21 cellular contexts compared by ENCODE assay signal in genomic region chr3:110101361-110101760, GRCh38.
"Had no signal": no experiment of that assay in that cellular context is flagged by ENCODE, and none has a peak within 500 bp of the region (broad histone marks: within the 10 kb centered on the region; RNA-seq: fewer than 3 reads in every experiment).

No MANE protein-coding gene starts in this region.

- DNase-seq: activated CD4-positive, alpha-beta T cell treated with anti-CD3 and anti-CD28 coated beads, Interleukin-2, amount 10 ng/mL, durations not matched to agents 7 days and 5 days; activated CD4-positive, CD25-positive, alpha-beta regulatory T cell treated with anti-CD3 and anti-CD28 coated beads, Interleukin-2, amount 50 U/mL, for 72 hours; activated CD8-positive, alpha-beta memory T cell treated with anti-CD3 and anti-CD28 coated beads, Interleukin-2, amount 10 ng/mL, durations not matched to agents 7 days and 5 days; activated CD8-positive, alpha-beta T cell treated with anti-CD3 and anti-CD28 coated beads for 36 hours; activated effector memory CD4-positive, alpha-beta T cell treated with anti-CD3 and anti-CD28 coated beads, Interleukin-2, amount 50 U/mL, for 16 hours; activated naive CD4-positive, alpha-beta T cell treated with anti-CD3 and anti-CD28 coated beads, Interleukin-2, amount 10 ng/mL, durations not matched to agents 7 days and 5 days; activated naive CD8-positive, alpha-beta T cell treated with anti-CD3 and anti-CD28 coated beads, Interleukin-2, amount 50 U/mL, for 24 hours; activated T-cell treated with anti-CD3 and anti-CD28 coated beads for 4 hours; anterior cingulate cortex; body of pancreas; caudate nucleus; effector memory CD4-positive, alpha-beta T cell; kidney; left lung; naive thymus-derived CD4-positive, alpha-beta T cell; posterior cingulate gyrus; right lobe of liver; small intestine; stimulated activated CD4-positive, alpha-beta T cell treated with anti-CD3 and anti-CD28 coated beads, Interleukin-2, amount 100 ng/mL, for 24 hours; stomach; WERI-Rb-1 had no signal
